In genomic region chr1:27563407-27564263, GRCh38 we compare ENCODE assay signal across 1 cellular context.
TF ChIP-seq lines count a peak whose summit lies in the region.

No MANE protein-coding gene starts in this region.

TF ChIP-seq in HepG2, 621 proteins besides CTCF, POLR2A, EP300 and RAD21 (continued from another document and continues in another):
- TF ChIP-seq GRHL1 (CRISPR knock-in tag; conservative IDR thresholded peaks at IDR 0.05) = no peak
- TF ChIP-seq CAMTA2 (CRISPR knock-in tag; IDR thresholded peaks at IDR 0.05; ENCODE audit: borderline replicate concordance) = no peak
- 0 out of 2 replicates have a peak, but pooled peaks have one; percentile 22 for TF ChIP-seq SNAPC4 (CRISPR knock-in tag; IDR thresholded peaks at IDR 0.05)
- TF ChIP-seq CENPX (CRISPR knock-in tag; IDR thresholded peaks at IDR 0.05) = no peak
- no peak for TF ChIP-seq ZNF343 (CRISPR knock-in tag; IDR thresholded peaks at IDR 0.05)
- peak; percentile 72 for TF ChIP-seq ZXDC (CRISPR knock-in tag; IDR thresholded peaks at IDR 0.05)
- 0 out of 2 replicates have a peak, but pooled peaks have one; percentile 56 for TF ChIP-seq MYNN (CRISPR knock-in tag; IDR thresholded peaks at IDR 0.05; ENCODE audit: low read depth)
- peak; percentile 56; the same call in 1 of the 2 replicates for TF ChIP-seq KDM5A (IDR thresholded peaks at IDR 0.05; ENCODE audit: borderline replicate concordance, low read length)
- peak; percentile 54; the same call in 1 of the 2 replicates for TF ChIP-seq ZIK1 (CRISPR knock-in tag; IDR thresholded peaks at IDR 0.05; ENCODE audit: borderline replicate concordance, low read depth)
- no peak for TF ChIP-seq ZNF7 (CRISPR knock-in tag; IDR thresholded peaks at IDR 0.05)
- TF ChIP-seq HIVEP1 (CRISPR knock-in tag; IDR thresholded peaks at IDR 0.05) = peak; percentile 70; the same call in 1 of the 2 replicates
- TF ChIP-seq ZKSCAN5 (CRISPR knock-in tag; IDR thresholded peaks at IDR 0.05) = peak; percentile 97
- TF ChIP-seq HES4 (CRISPR knock-in tag; IDR thresholded peaks at IDR 0.05; ENCODE audit: borderline replicate concordance) = no peak
- 0 out of 2 replicates have a peak, but pooled peaks have one; percentile 94 for TF ChIP-seq ZNF567 (CRISPR knock-in tag; IDR thresholded peaks at IDR 0.05; ENCODE audit: borderline replicate concordance)
- peak; percentile 47; the same call in 1 of the 2 replicates for TF ChIP-seq MEIS1 (CRISPR knock-in tag; IDR thresholded peaks at IDR 0.05; ENCODE audit: borderline replicate concordance)
- TF ChIP-seq HIC2 (CRISPR knock-in tag; IDR thresholded peaks at IDR 0.05; ENCODE audit: low read depth) = peak; percentile 99
- TF ChIP-seq FOXC1 (CRISPR knock-in tag; IDR thresholded peaks at IDR 0.05; ENCODE audit: borderline replicate concordance) = peak; percentile 79
- peak; percentile 18 for TF ChIP-seq AGO2 (optimal IDR thresholded peaks at IDR 0.05; ENCODE audit: low read depth, low read length)
- peak; percentile 85 for TF ChIP-seq ZNF414 (CRISPR knock-in tag; IDR thresholded peaks at IDR 0.05)
- TF ChIP-seq NCOA5 (CRISPR knock-in tag; IDR thresholded peaks at IDR 0.05) = no peak
- 0 out of 2 replicates have a peak, but pooled peaks have one; percentile 73 for TF ChIP-seq ZNF704 (CRISPR knock-in tag; IDR thresholded peaks at IDR 0.05; ENCODE audit: borderline replicate concordance)
- TF ChIP-seq MTF1 (CRISPR knock-in tag; IDR thresholded peaks at IDR 0.05) = no peak
- no peak for TF ChIP-seq YY1 (IDR thresholded peaks at IDR 0.05; ENCODE audit: insufficient read depth, insufficient replicate concordance, low read depth, low read length)
- no peak for TF ChIP-seq REL (CRISPR knock-in tag; conservative IDR thresholded peaks at IDR 0.05)
- TF ChIP-seq ZNF225 (CRISPR knock-in tag; IDR thresholded peaks at IDR 0.05) = no peak
- TF ChIP-seq ZNF713 (CRISPR knock-in tag; IDR thresholded peaks at IDR 0.05) = no peak
- peak; percentile 90; the same call in 1 of the 2 replicates for TF ChIP-seq GTF3A (CRISPR knock-in tag; conservative IDR thresholded peaks at IDR 0.05)
- TF ChIP-seq PRDM4 (CRISPR knock-in tag; IDR thresholded peaks at IDR 0.05; ENCODE audit: borderline replicate concordance) = no peak
- TF ChIP-seq SUZ12 (IDR thresholded peaks at IDR 0.05; ENCODE audit: low read depth, low read length) = no peak
- peak; percentile 78 for TF ChIP-seq FOXA3 (CRISPR knock-in tag; IDR thresholded peaks at IDR 0.05)
- peak; percentile 83 for TF ChIP-seq JUND (CRISPR knock-in tag; IDR thresholded peaks at IDR 0.05)
- TF ChIP-seq ZNF782 (CRISPR knock-in tag; IDR thresholded peaks at IDR 0.05; ENCODE audit: borderline replicate concordance) = no peak; the same call in 1 of the 2 replicates
- TF ChIP-seq FIP1L1 (IDR thresholded peaks at IDR 0.05; ENCODE audit: borderline replicate concordance, insufficient read depth, low read depth, low read length) = no peak
- TF ChIP-seq EED (CRISPR knock-in tag; IDR thresholded peaks at IDR 0.05) = no peak
- peak; percentile 97; the same call in 1 of the 2 replicates for TF ChIP-seq MTA1 (CRISPR knock-in tag; IDR thresholded peaks at IDR 0.05; ENCODE audit: borderline replicate concordance)
- no peak; the same call in 1 of the 2 replicates for TF ChIP-seq HBP1 (CRISPR knock-in tag; IDR thresholded peaks at IDR 0.05; ENCODE audit: low read depth)
- TF ChIP-seq RFX5 (IDR thresholded peaks at IDR 0.05; ENCODE audit: low read depth, low read length) = no peak
- TF ChIP-seq BORCS8-MEF2B (CRISPR knock-in tag; IDR thresholded peaks at IDR 0.05) = peak; percentile 69; the same call in 1 of the 2 replicates
- TF ChIP-seq ZNF550 (CRISPR knock-in tag; IDR thresholded peaks at IDR 0.05; ENCODE audit: borderline replicate concordance) = no peak
- peak; percentile 78; the same call in 1 of the 2 replicates for TF ChIP-seq NR2C2 (CRISPR knock-in tag; IDR thresholded peaks at IDR 0.05; ENCODE audit: borderline replicate concordance)
